In the genomic region with DNA sequence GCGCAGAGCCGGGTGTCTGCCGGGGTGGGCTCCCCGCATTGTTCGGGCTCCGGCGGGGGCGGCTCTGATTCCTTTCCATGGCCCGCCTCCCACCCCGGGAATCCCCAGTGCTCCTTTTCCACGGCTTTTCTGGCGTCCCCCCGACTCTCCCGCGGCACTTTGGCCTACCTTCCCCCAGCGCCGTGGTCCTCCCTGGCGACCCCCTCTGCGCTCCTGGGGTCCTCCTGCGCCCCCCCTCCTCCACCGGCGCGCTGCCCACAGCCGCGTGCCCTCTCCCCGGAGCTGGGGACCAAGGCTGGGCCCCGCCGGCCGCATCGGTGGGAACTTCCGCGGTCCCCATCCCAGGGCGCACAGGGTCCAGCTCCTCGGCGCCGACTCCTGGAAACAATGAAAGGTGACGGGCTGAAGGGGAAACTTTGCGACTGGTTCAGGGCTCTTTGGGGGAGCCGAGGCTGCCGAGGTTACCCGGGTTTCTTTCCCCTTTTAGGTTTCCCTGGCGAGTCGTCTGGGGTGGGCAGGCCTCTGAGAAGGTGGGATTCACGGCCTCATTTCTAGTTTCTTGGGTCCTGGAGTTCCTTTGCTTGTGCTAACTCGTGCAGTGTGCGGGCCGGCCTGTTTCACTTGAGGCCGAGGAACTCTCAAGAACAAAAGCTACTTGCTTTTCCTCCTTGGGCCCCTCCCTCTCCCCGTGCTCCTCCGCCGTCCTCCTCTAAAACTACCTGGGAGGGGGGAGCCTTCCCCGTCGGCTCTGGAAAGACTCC, we compare ENCODE assay signal across 8 cellular contexts. TPM values are rescaled to one million over a fixed set of nuclear protein-coding genes. Genes with fewer than 3 reads are reported as not detected.
DNase-seq lines count a peak whose midpoint lies in the region; ATAC-seq, FAIRE-seq and TF ChIP-seq lines count a peak whose summit lies in the region.

No MANE protein-coding gene starts in this region.

- peak overlapping the region; percentile 98 for H3K27ac Mint-ChIP-seq in neural crest cell (ENCODE audit: unreplicated experiment)

- peak; percentile 44 for DNase-seq in CD1c-positive myeloid dendritic cell (ENCODE audit: extremely low spot score)
- DNase-seq in LHCN-M2 (ENCODE audit: low read depth): peak; percentile 54
- DNase-seq in activated T-helper 1 cell treated with Interleukin-2 at 50 U/mL for 16 hours (ENCODE audit: low read depth): peak; percentile 12
- DNase-seq in fibroblast of peridontal ligament (ENCODE audit: extremely low read depth): peak; percentile 78
- DNase-seq in neural crest cell (ENCODE audit: low read depth, low spot score): peak; percentile 31
- DNase-seq in GM12891 (ENCODE audit: insufficient read length, low spot score): no peak

- no peak for FAIRE-seq in GM12891 (lab: Jason Lieb, UNC)

- H3K4me1 Mint-ChIP-seq in neural crest cell: peaks cover 62% of the 10 kb centered on the region

- H3K9me3 Mint-ChIP-seq in neural crest cell: no peaks in the 10 kb centered on the region

- H3K36me3 Mint-ChIP-seq in neural crest cell (ENCODE audit: low read depth): peaks cover 8% of the 10 kb centered on the region

- H3K4me3 Mint-ChIP-seq in neural crest cell: peak overlapping the region; percentile 99

- peaks cover 2% of the 10 kb centered on the region for H3K27me3 Mint-ChIP-seq in neural crest cell (ENCODE audit: low read depth)

- no peak for TF ChIP-seq CTCF in neural crest cell (conservative IDR thresholded peaks at IDR 0.05)

- TF ChIP-seq POLR2A in GM12891 (IDR thresholded peaks at IDR 0.05; ENCODE audit: low read depth, low read length): no peak

- ATAC-seq in HG03520 (IDR thresholded peaks at IDR 0.05; ENCODE audit: unreplicated experiment) (no peak), GM21390 (IDR thresholded peaks at IDR 0.05; ENCODE audit: unreplicated experiment) (no peak)

TF ChIP-seq in GM12891, 5 proteins besides CTCF, POLR2A, EP300 and RAD21:
- TF ChIP-seq POLR2AphosphoS5 (IDR thresholded peaks at IDR 0.05; ENCODE audit: low read depth, low read length) (no peak), TAF1 (IDR thresholded peaks at IDR 0.05; ENCODE audit: low read depth, low read length) (no peak), PAX5 (IDR thresholded peaks at IDR 0.05; ENCODE audit: insufficient read depth, low read length, severe bottlenecking) (no peak), SPI1 (IDR thresholded peaks at IDR 0.05; ENCODE audit: low read depth, low read length) (no peak), POU2F2 (IDR thresholded peaks at IDR 0.05; ENCODE audit: low read depth, low read length) (no peak)
TF ChIP-seq in GM12891: peak in this region for 0.

RNA-seq across cellular contexts. Expression of gene TGIF1, which starts 2.2 kb away (rescaled TPM):
- 114 and 115 TPM in 2 replicates for total RNA-seq in LHCN-M2 (2014; rRNA removed)
- 29.3 TPM for polyA plus RNA-seq in LHCN-M2 (2012)
- total RNA-seq in neural crest cell: 49.1 and 57.9 TPM in 2 replicates
- 1.2 TPM for polyA plus RNA-seq in GM12891 (2012; ENCODE audit: low read depth, missing spikeins)
